In the genomic region with DNA sequence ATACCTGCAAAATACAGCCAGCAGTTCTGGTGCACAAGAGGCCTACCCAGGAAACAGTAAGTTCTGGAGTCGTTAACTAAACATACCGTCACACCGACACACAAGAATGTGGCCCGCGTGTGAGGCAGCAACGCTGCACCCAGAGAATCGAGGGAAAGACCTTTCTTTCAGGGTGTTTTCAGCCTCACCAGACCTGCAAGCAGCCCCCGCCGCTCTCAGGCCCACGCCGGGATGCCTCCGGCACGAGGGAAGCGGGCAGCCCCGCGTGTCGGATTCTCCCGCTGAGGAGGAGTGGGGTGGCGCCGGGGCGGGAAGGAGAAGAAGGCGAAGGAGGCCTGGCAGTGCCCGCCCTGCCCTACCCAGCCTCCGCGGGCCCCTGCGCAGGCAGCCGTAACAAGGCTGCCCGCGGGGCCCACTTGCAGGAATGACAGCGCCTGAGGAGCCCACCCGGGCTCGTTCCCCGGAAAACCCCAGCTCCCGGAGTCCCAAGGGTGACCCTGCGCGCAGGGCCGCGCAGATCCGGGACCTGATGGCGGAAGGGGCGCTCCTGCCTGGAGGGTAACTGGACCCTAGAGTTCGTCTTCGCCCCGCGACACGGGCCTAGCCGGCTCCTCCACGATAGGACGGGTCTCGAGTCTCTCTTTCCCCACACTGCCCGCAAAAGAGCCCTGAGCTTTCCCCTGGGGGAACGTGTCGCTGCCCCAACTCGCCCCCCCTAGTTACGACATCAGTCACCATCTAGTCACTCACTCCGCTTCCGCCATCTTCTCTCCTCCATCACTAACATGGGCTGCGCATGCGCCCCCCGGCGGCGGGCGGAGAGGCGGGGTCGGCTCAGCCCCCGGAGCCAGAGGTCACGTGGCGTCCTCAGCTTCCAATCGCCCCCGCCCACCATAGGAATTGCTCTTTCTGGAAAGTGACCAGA, we compare ENCODE assay signal across 8 cellular contexts. TPM values are rescaled to one million over a fixed set of nuclear protein-coding genes. Genes with fewer than 3 reads are reported as not detected.
A peak's percentile ranks its signal among the peaks of the same experiment; 100 is the strongest.
DNase-seq lines count a peak whose midpoint lies in the region; ATAC-seq, FAIRE-seq and TF ChIP-seq lines count a peak whose summit lies in the region.

A gene with protein sequence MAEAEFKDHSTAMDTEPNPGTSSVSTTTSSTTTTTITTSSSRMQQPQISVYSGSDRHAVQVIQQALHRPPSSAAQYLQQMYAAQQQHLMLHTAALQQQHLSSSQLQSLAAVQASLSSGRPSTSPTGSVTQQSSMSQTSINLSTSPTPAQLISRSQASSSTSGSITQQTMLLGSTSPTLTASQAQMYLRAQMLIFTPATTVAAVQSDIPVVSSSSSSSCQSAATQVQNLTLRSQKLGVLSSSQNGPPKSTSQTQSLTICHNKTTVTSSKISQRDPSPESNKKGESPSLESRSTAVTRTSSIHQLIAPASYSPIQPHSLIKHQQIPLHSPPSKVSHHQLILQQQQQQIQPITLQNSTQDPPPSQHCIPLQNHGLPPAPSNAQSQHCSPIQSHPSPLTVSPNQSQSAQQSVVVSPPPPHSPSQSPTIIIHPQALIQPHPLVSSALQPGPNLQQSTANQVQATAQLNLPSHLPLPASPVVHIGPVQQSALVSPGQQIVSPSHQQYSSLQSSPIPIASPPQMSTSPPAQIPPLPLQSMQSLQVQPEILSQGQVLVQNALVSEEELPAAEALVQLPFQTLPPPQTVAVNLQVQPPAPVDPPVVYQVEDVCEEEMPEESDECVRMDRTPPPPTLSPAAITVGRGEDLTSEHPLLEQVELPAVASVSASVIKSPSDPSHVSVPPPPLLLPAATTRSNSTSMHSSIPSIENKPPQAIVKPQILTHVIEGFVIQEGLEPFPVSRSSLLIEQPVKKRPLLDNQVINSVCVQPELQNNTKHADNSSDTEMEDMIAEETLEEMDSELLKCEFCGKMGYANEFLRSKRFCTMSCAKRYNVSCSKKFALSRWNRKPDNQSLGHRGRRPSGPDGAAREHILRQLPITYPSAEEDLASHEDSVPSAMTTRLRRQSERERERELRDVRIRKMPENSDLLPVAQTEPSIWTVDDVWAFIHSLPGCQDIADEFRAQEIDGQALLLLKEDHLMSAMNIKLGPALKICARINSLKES (minus strand): TSS at position 782 of the 925 bp plus-strand sequence. CDS start 18 bp downstream, at position 764.

- peaks cover 26% of the 10 kb centered on the region for H3K36me3 Mint-ChIP-seq in activated naive CD8-positive, alpha-beta T cell treated with anti-CD3 and anti-CD28 coated beads, Interleukin-2, amount 50 U/mL, for 24 hours (ENCODE audit: low read depth)

- peak within 1 kb of the TSS; percentile 91 for H3K4me3 Mint-ChIP-seq in activated naive CD8-positive, alpha-beta T cell treated with anti-CD3 and anti-CD28 coated beads, Interleukin-2, amount 50 U/mL, for 24 hours

- H3K27ac ChIP-seq in pancreas (peak within 1 kb of the TSS; percentile 89 to 97 (median 96)), thyroid gland (peak within 1 kb of the TSS; percentile 97 to 98 (median 98))

- H3K27me3 ChIP-seq in pancreas: no peaks in the 10 kb centered on the region
- no peaks in the 10 kb centered on the region for H3K27me3 ChIP-seq in thyroid gland

- no peaks in the 10 kb centered on the region for H3K27me3 Mint-ChIP-seq in activated naive CD8-positive, alpha-beta T cell treated with anti-CD3 and anti-CD28 coated beads, Interleukin-2, amount 50 U/mL, for 24 hours

- TF ChIP-seq CTCF in pancreas (IDR thresholded peaks at IDR 0.05): no peak
- peak in 3 of 6 experiments; percentile 14 to 22 (median 19) for TF ChIP-seq CTCF in thyroid gland (IDR thresholded peaks at IDR 0.05)

- intact Hi-C loops in Right ventricle myocardium superior (cut with DNase I): no loop called here
- intact Hi-C loops in pancreas (cut with DNase I): no loop called here
- intact Hi-C loops in thyroid gland (cut with DNase I): no loop called here

- TF ChIP-seq POLR2A in GM12892 (IDR thresholded peaks at IDR 0.05; ENCODE audit: low read depth, low read length) (peak; percentile 90), thyroid gland (IDR thresholded peaks at IDR 0.05) (peak; percentile 12 to 90)

- H3K27ac Mint-ChIP-seq in activated naive CD8-positive, alpha-beta T cell treated with anti-CD3 and anti-CD28 coated beads, Interleukin-2, amount 50 U/mL, for 24 hours: peak within 1 kb of the TSS; percentile 98

- peaks cover 0 to 23% (median 3%) of the 10 kb centered on the region in 3 donors for H3K36me3 ChIP-seq in pancreas
- H3K36me3 ChIP-seq in thyroid gland: peaks cover 13 to 15% of the 10 kb centered on the region in 2 donors

- DNase-seq in GM12892 (ENCODE audit: insufficient read length): peak; percentile 89
- peak; percentile 95 for DNase-seq in NCI-H1436 (lab: John Stamatoyannopoulos, UW)
- peak; percentile 93 for DNase-seq in SW480 (ENCODE audit: low spot score)
- peak; percentile 94 for DNase-seq in activated naive CD8-positive, alpha-beta T cell treated with anti-CD3 and anti-CD28 coated beads, Interleukin-2, amount 50 U/mL, for 24 hours
- DNase-seq in Right ventricle myocardium superior: peak; percentile 96
- peak; percentile 89 to 97 (median 92) for DNase-seq in pancreas
- DNase-seq in thyroid gland: peak; percentile 92 to 93

- H3K4me1 ChIP-seq in pancreas (peaks cover 16 to 18% (median 16%) of the 10 kb centered on the region in 3 donors), thyroid gland (peaks cover 13 to 18% of the 10 kb centered on the region in 2 donors)

- WGBS in pancreas, 2 donors: 0% methylated on average over 48 to 70 of the region's 70 CpGs
- 2% methylated on average over 24 to 39 of the region's 70 CpGs for WGBS in thyroid gland, 2 donors

- no peaks in the 10 kb centered on the region for H3K9me3 ChIP-seq in pancreas
- no peaks in the 10 kb centered on the region for H3K9me3 ChIP-seq in thyroid gland

- FAIRE-seq in GM12892 (lab: Jason Lieb, UNC): peak; percentile 96
- FAIRE-seq in pancreas (lab: Jason Lieb, UNC): no peak

- H3K4me3 ChIP-seq in pancreas (peak within 1 kb of the TSS; percentile 64 to 97 (median 90)), thyroid gland (replicated peaks in 1 of 3) (peak within 1 kb of the TSS; percentile 68 to 95 (median 81))

- H3K9me3 Mint-ChIP-seq in activated naive CD8-positive, alpha-beta T cell treated with anti-CD3 and anti-CD28 coated beads, Interleukin-2, amount 50 U/mL, for 24 hours: no peaks in the 10 kb centered on the region

- H3K4me1 Mint-ChIP-seq in activated naive CD8-positive, alpha-beta T cell treated with anti-CD3 and anti-CD28 coated beads, Interleukin-2, amount 50 U/mL, for 24 hours: peaks cover 24% of the 10 kb centered on the region

- ATAC-seq in HG02840 (IDR thresholded peaks at IDR 0.05; ENCODE audit: low FRiP score, unreplicated experiment): peak; percentile 73
- ATAC-seq in activated naive CD8-positive, alpha-beta T cell treated with anti-CD3 and anti-CD28 coated beads, Interleukin-2, amount 50 U/mL, for 24 hours: peak; percentile 79
- peak; percentile 97 for ATAC-seq in Right ventricle myocardium superior (ENCODE audit: poor library complexity)
- ATAC-seq in pancreas: peak; percentile 90 to 94 (median 93)

RNA-seq across cellular contexts. Expression of the gene that starts here (rescaled TPM):
- polyA plus RNA-seq in GM12892 (2012; ENCODE audit: missing spikeins): 24.1 TPM
- 40.3 TPM for total RNA-seq in Right ventricle myocardium superior
- 10 to 100 TPM; 22.8 to 38.0 (median 26.9) TPM for total RNA-seq in pancreas
- polyA plus RNA-seq in pancreas: 1 to 10 TPM; 5.5 to 7.0 TPM
- total RNA-seq in thyroid gland: 100 to 1,000 TPM in 2 of 4 donors, 10 to 100 TPM in 2; 73.1 to 128 (median 93.7) TPM

Comparison
In these comparisons a context has a peak if more than half of its experiments do, and no peak if none do; other contexts are left out.
1. Peak in every context shown above with its lines: DNase-seq, ATAC-seq, H3K4me3 ChIP-seq and H3K27ac ChIP-seq.